Comparison of ENCODE assay signal across 16 cellular contexts in the genomic region with DNA sequence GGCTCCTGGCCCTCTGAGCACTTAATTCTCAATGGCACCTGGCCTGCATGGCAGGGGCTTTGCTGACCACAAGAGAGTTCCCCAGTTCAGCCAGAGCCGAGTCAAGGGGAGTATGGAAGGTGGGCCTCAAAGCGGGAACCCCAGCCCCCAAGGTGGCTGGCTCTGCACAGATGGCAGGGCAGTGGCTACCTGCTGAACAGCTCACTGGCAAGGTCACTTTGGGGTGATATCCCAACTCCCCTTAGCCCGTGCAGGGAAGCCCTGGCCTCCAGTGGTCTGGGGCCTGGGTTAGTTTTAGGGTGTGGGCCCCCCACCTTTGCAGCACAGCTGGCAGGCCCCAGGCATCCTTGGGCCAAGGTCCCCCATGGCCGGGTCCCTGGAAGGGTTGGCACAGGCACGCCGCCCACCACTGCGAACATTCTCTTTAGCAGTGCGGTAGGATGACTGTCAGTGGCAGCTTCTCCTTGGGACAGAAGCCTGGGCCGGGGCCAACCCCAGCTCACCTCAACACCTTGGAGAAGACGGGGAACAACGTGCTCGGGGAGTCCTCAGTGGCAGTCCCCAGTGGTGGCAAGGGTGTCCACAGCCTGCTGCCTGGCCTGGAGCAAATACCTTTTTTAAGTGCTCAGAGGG. TPM values are rescaled to one million over a fixed set of nuclear protein-coding genes. Genes with fewer than 3 reads are reported as not detected.
DNase-seq lines count a peak whose midpoint lies in the region; ATAC-seq, FAIRE-seq and TF ChIP-seq lines count a peak whose summit lies in the region.
"Had no signal": no experiment of that assay in that cellular context is flagged by ENCODE, and none has a peak within 500 bp of the region (broad histone marks: within the 10 kb centered on the region; RNA-seq: fewer than 3 reads in every experiment).

No MANE protein-coding gene starts in this region.

- TF ChIP-seq POLR2A in esophagus muscularis mucosa (IDR thresholded peaks at IDR 0.05; ENCODE audit: low read depth) = no peak

- 71% methylated on average over 9 of the region's 12 CpGs for WGBS in esophagus muscularis mucosa
- 91 to 93% methylated on average over 12 of the region's 12 CpGs for WGBS in pancreas, 2 donors

- no peak overlapping the region for H3K27ac ChIP-seq in left ventricle myocardium inferior (replicated peaks)
- H3K27ac ChIP-seq in esophagus muscularis mucosa (replicated peaks in 1 of 4) = peak overlapping the region; percentile 55 to 91 (median 72)
- no peak overlapping the region for H3K27ac ChIP-seq in pancreas
- H3K27ac ChIP-seq: parathyroid adenoma had no signal

- ATAC-seq in left ventricle myocardium superior (no peak), pancreas (no peak), GM18873 (IDR thresholded peaks at IDR 0.05; ENCODE audit: low FRiP score, unreplicated experiment) (no peak), GM18867 (IDR thresholded peaks at IDR 0.05; ENCODE audit: unreplicated experiment) (no peak)
- ATAC-seq: activated naive CD4-positive, alpha-beta T cell treated with anti-CD3 and anti-CD28 coated beads, Interleukin-2, amount 50 U/mL, for 72 hours had no signal

- FAIRE-seq in pancreas (lab: Jason Lieb, UNC) (no peak), RCC 7860 (lab: Jason Lieb, UNC) (no peak)
- FAIRE-seq: TTC549 had no signal

- H3K9me3 ChIP-seq in left ventricle myocardium inferior (replicated peaks) = no peaks in the 10 kb centered on the region
- H3K9me3 ChIP-seq in esophagus muscularis mucosa = no peaks in the 10 kb centered on the region
- H3K9me3 ChIP-seq in pancreas = no peaks in the 10 kb centered on the region

- H3K4me1 ChIP-seq in left ventricle myocardium inferior (peaks cover 58% of the 10 kb centered on the region), esophagus muscularis mucosa (peaks cover 47 to 81% (median 62%) of the 10 kb centered on the region in 4 donors), pancreas (no peaks in the 10 kb centered on the region)

- TF ChIP-seq EP300 in esophagus muscularis mucosa (IDR thresholded peaks at IDR 0.05) = no peak

- intact Hi-C loops in left ventricle myocardium inferior (cut with micrococcal nuclease) (no loop called here), left ventricle myocardium superior (cut with micrococcal nuclease) (no loop called here), esophagus muscularis mucosa (cut with DNase I) (loop anchor here (5.0 kb wide), 1 partner anchor 63 kb away; the partner anchor contains the start of gene ZCCHC24), pancreas (cut with DNase I) (no loop called here)

- H3K36me3 ChIP-seq in left ventricle myocardium inferior = peaks cover 29% of the 10 kb centered on the region
- H3K36me3 ChIP-seq in esophagus muscularis mucosa = peaks cover 0 to 52% (median 49%) of the 10 kb centered on the region in 4 donors
- no peaks in the 10 kb centered on the region for H3K36me3 ChIP-seq in pancreas

- TF ChIP-seq CTCF in left ventricle myocardium inferior (IDR thresholded peaks at IDR 0.05; ENCODE audit: borderline replicate concordance) = no peak
- no peak for TF ChIP-seq CTCF in esophagus muscularis mucosa (IDR thresholded peaks at IDR 0.05)
- no peak for TF ChIP-seq CTCF in pancreas (IDR thresholded peaks at IDR 0.05)

- no peaks in the 10 kb centered on the region for H3K27me3 ChIP-seq in left ventricle myocardium inferior (ENCODE audit: low read depth)
- H3K27me3 ChIP-seq in esophagus muscularis mucosa = no peaks in the 10 kb centered on the region
- H3K27me3 ChIP-seq in pancreas = no peaks in the 10 kb centered on the region

- no peak overlapping the region for H3K4me3 ChIP-seq in left ventricle myocardium inferior
- no peak overlapping the region for H3K4me3 ChIP-seq in esophagus muscularis mucosa
- H3K4me3 ChIP-seq in pancreas = no peak overlapping the region

- DNase-seq in left ventricle myocardium inferior (peak; percentile 13), left ventricle myocardium superior (no peak), esophagus muscularis mucosa (ENCODE audit: extremely low spot score) (peak; percentile 90), pancreas (peak in 4 of 6 donors; percentile 7 to 55 (median 28)), MV-4-11 (lab: John Stamatoyannopoulos, UW) (no peak), RCC 7860 (ENCODE audit: low spot score) (no peak)
- DNase-seq: caudate nucleus, foreskin fibroblast, GDM1, NCI-H1436, NCI-H446 treated with DMSO at 0.1 percent for 48 hours had no signal

RNA-seq across cellular contexts. Expression of gene PPIF, which starts 36.8 kb away (rescaled TPM):
- 150 TPM for total RNA-seq in left ventricle myocardium inferior
- 139 TPM for total RNA-seq in left ventricle myocardium superior
- 10 to 100 TPM; 19.5 to 42.2 (median 24.4) TPM for total RNA-seq in esophagus muscularis mucosa
- 10 to 100 TPM; 35.8 to 61.8 (median 46.8) TPM for total RNA-seq in pancreas
- 10 to 100 TPM; 21.2 to 37.0 TPM for polyA plus RNA-seq in pancreas

Comparison
In these comparisons a context has a peak if more than half of its experiments do, and no peak if none do; other contexts are left out.
1. DNase-seq: peak in left ventricle myocardium inferior (single experiment), esophagus muscularis mucosa (single experiment) and pancreas (4 of 6); none in left ventricle myocardium superior (single experiment), MV-4-11 (single experiment) and RCC 7860 (single experiment).
2. H3K27ac ChIP-seq: peak in esophagus muscularis mucosa (4 of 4); none in left ventricle myocardium inferior (single experiment) and pancreas (0 of 4).